8 cellular contexts compared by ENCODE assay signal in the genomic region with DNA sequence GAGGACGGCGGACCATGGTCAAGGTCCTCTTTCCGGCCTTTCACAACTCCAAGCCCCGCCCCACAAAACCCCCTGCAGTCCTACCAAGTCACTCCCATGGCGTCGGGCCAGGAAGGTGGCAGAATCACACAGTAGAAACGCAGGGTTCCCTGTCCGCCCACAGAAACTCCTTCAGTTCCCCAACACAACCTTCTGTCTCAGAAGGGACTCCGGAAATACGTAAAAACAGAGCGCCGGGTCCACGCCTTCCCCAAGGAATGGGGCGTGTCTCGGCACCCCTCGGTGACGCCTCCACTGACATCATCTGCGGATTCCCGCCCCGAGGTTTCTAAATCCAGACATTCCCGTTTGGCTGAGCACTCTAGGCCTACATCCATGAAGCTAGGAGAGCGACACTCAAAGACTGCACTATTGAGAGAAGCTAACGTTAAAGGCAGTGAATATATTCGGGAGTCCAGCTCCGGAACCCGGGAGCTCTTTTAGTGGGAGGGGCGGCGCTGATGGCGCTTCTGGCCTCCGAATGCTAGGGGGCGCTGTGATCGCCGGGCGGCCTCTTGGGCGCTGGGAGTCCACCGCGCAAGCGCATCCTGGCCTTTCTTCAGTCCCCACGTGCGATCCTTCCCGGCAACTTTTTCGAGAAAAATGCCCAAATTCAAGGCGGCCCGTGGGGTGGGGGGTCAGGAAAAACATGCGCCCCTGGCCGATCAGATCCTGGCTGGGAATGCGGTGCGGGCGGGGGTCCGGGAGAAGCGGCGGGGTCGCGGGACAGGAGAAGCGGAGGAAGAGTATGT. TPM values are rescaled to one million over a fixed set of nuclear protein-coding genes. Genes with fewer than 3 reads are reported as not detected.
DNase-seq lines count a peak whose midpoint lies in the region; ATAC-seq and TF ChIP-seq lines count a peak whose summit lies in the region.

A gene with protein sequence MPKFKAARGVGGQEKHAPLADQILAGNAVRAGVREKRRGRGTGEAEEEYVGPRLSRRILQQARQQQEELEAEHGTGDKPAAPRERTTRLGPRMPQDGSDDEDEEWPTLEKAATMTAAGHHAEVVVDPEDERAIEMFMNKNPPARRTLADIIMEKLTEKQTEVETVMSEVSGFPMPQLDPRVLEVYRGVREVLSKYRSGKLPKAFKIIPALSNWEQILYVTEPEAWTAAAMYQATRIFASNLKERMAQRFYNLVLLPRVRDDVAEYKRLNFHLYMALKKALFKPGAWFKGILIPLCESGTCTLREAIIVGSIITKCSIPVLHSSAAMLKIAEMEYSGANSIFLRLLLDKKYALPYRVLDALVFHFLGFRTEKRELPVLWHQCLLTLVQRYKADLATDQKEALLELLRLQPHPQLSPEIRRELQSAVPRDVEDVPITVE (plus strand): TSS at position 579 of the 791 bp plus-strand sequence. CDS start 64 bp downstream, at position 643.
MED20 (minus strand) TSS at position 219 of the 791 bp plus-strand sequence; CDS start at position 98, 121 bp downstream.

- peak within 1 kb of the TSS; percentile 95 to 97 (median 96) for H3K27ac ChIP-seq in thyroid gland

- DNase-seq in GM12864 (ENCODE audit: low read depth) = peak; percentile 94
- peak; percentile 94 for DNase-seq in NCI-H1092 treated with DMSO at 0.1 percent for 48 hours (lab: John Stamatoyannopoulos, UW)
- DNase-seq in SKM-1 (lab: John Stamatoyannopoulos, UW; ENCODE audit: unreplicated experiment) = peak; percentile 88
- DNase-seq in glutamatergic neuron = peak; percentile 96
- DNase-seq in osteocyte (ENCODE audit: extremely low spot score, unreplicated experiment) = peak; percentile 96
- DNase-seq in thyroid gland = peak; percentile 92 to 93

- peak in 1 of 2 donors; percentile 72 for TF ChIP-seq POLR2A in thyroid gland (IDR thresholded peaks at IDR 0.05)

- peak within 1 kb of the TSS; percentile 100 for H3K27ac Mint-ChIP-seq in activated naive CD8-positive, alpha-beta T cell
- H3K27ac Mint-ChIP-seq in glutamatergic neuron (ENCODE audit: unreplicated experiment) (peak within 1 kb of the TSS; percentile 100), osteocyte (ENCODE audit: unreplicated experiment) (peak within 1 kb of the TSS; percentile 100)

- peaks cover 14 to 23% of the 10 kb centered on the region in 2 donors for H3K4me1 ChIP-seq in thyroid gland

- peaks cover 4 to 6% of the 10 kb centered on the region in 2 donors for H3K36me3 ChIP-seq in thyroid gland

- TF ChIP-seq CTCF in GM12864 (IDR thresholded peaks at IDR 0.05; ENCODE audit: low read depth, low read length, missing control alignments) = peak; percentile 93
- TF ChIP-seq CTCF in glutamatergic neuron (IDR thresholded peaks at IDR 0.05; ENCODE audit: partially characterized antibody, unreplicated experiment) = peak; percentile 97
- TF ChIP-seq CTCF in osteocyte (IDR thresholded peaks at IDR 0.05) = peak; percentile 99
- peak; percentile 87 to 98 (median 97) for TF ChIP-seq CTCF in thyroid gland (IDR thresholded peaks at IDR 0.05)

- no peaks in the 10 kb centered on the region for H3K9me3 Mint-ChIP-seq in activated naive CD8-positive, alpha-beta T cell (ENCODE audit: low read depth)
- H3K9me3 Mint-ChIP-seq in glutamatergic neuron (ENCODE audit: unreplicated experiment) = peaks cover 12% of the 10 kb centered on the region
- no peaks in the 10 kb centered on the region for H3K9me3 Mint-ChIP-seq in osteocyte (ENCODE audit: unreplicated experiment)

- WGBS in thyroid gland, 2 donors = 0 to 1% methylated on average over 42 to 43 of the region's 55 CpGs

- peaks cover 17% of the 10 kb centered on the region for H3K36me3 Mint-ChIP-seq in activated naive CD8-positive, alpha-beta T cell
- peaks cover 4% of the 10 kb centered on the region for H3K36me3 Mint-ChIP-seq in glutamatergic neuron (ENCODE audit: unreplicated experiment)
- H3K36me3 Mint-ChIP-seq in osteocyte (ENCODE audit: unreplicated experiment) = peaks cover 15% of the 10 kb centered on the region

- H3K4me3 Mint-ChIP-seq in activated naive CD8-positive, alpha-beta T cell = peak within 1 kb of the TSS; percentile 99
- H3K4me3 Mint-ChIP-seq in glutamatergic neuron (ENCODE audit: unreplicated experiment) (peak within 1 kb of the TSS; percentile 100), osteocyte (ENCODE audit: unreplicated experiment) (peak within 1 kb of the TSS; percentile 100)

- no peaks in the 10 kb centered on the region for H3K9me3 ChIP-seq in thyroid gland

- no peaks in the 10 kb centered on the region for H3K27me3 Mint-ChIP-seq in activated naive CD8-positive, alpha-beta T cell
- H3K27me3 Mint-ChIP-seq in glutamatergic neuron (ENCODE audit: unreplicated experiment) = peaks cover 9% of the 10 kb centered on the region
- H3K27me3 Mint-ChIP-seq in osteocyte (ENCODE audit: unreplicated experiment) = no peaks in the 10 kb centered on the region

- H3K4me1 Mint-ChIP-seq in activated naive CD8-positive, alpha-beta T cell (ENCODE audit: low read depth) = peaks cover 49% of the 10 kb centered on the region
- peaks cover 22% of the 10 kb centered on the region for H3K4me1 Mint-ChIP-seq in glutamatergic neuron (ENCODE audit: low read depth, unreplicated experiment)
- peaks cover 52% of the 10 kb centered on the region for H3K4me1 Mint-ChIP-seq in osteocyte (ENCODE audit: unreplicated experiment)

- H3K4me3 ChIP-seq in GM12864 (ENCODE audit: low read depth, low read length) = peak within 1 kb of the TSS; percentile 92
- peak within 1 kb of the TSS; percentile 13 to 85 (median 70) for H3K4me3 ChIP-seq in thyroid gland (replicated peaks in 1 of 3)

- no peaks in the 10 kb centered on the region for H3K27me3 ChIP-seq in thyroid gland

- intact Hi-C loops in thyroid gland (cut with DNase I) = loop anchor here (5.0 kb wide), 3 partner anchors 121 to 296 kb away; partner anchors contain the start of genes MRPS10 and TOMM6

- ATAC-seq in HG02623 (IDR thresholded peaks at IDR 0.05; ENCODE audit: unreplicated experiment) = peak; percentile 83

RNA-seq across cellular contexts. Expression of the first gene that starts in this region (rescaled TPM):
- total RNA-seq in glutamatergic neuron (ENCODE audit: unreplicated experiment) (36.2 TPM), osteocyte (20.2 and 22.7 TPM in 2 replicates), thyroid gland (1 to 10 TPM; 2.8 to 6.1 (median 4.2) TPM)

RNA-seq across cellular contexts. Expression of gene MED20, which starts in this region (rescaled TPM):
- 30.9 TPM for total RNA-seq in glutamatergic neuron (ENCODE audit: unreplicated experiment)
- 24.3 and 30.0 TPM in 2 replicates for total RNA-seq in osteocyte
- 10 to 100 TPM; 20.6 to 27.1 (median 24.3) TPM for total RNA-seq in thyroid gland

Comparison
In these comparisons a context has a peak if more than half of its experiments do, and no peak if none do; other contexts are left out.
1. Peak in every context shown above with its lines: DNase-seq, ATAC-seq, H3K4me3 ChIP-seq and H3K27ac ChIP-seq.